Comparison of ENCODE assay signal across 23 cellular contexts in genomic region chr19:29449371-29449770, GRCh38.
"Had no signal": no experiment of that assay in that cellular context is flagged by ENCODE, and none has a peak within 500 bp of the region (broad histone marks: within the 10 kb centered on the region; RNA-seq: fewer than 3 reads in every experiment).

No MANE protein-coding gene starts in this region.

- H3K9me3 Mint-ChIP-seq: natural killer cell treated with Interleukin-12 subunit alpha and Interleukin-12 subunit beta and Interleukin-15 and Interleukin-18, amount 100 ng/mL, for 72 hours; neural progenitor cell had no signal

- H3K27me3 ChIP-seq: neural progenitor cell, uterus had no signal

- DNase-seq: cortex of kidney; dorsolateral prefrontal cortex; effector memory CD4-positive, alpha-beta T cell; esophagus squamous epithelium; foreskin fibroblast; glutamatergic neuron; left ventricle myocardium inferior; lower lobe of right lung; mesenchymal stem cell; midbrain; nucleus accumbens; sigmoid colon; stimulated activated CD4-positive, alpha-beta T cell treated with anti-CD3 and anti-CD28 coated beads, Interleukin-2, amount 100 ng/mL, for 24 hours; stimulated activated naive CD4-positive, alpha-beta T cell; trophoblast cell; uterus had no signal

- H3K4me3 Mint-ChIP-seq: natural killer cell treated with Interleukin-12 subunit alpha and Interleukin-12 subunit beta and Interleukin-15 and Interleukin-18, amount 100 ng/mL, for 72 hours; neural progenitor cell had no signal

- ATAC-seq: gastroesophageal sphincter; lower lobe of right lung; natural killer cell treated with Interleukin-12 subunit alpha and Interleukin-12 subunit beta and Interleukin-15 and Interleukin-18, amount 100 ng/mL, for 72 hours had no signal

- FAIRE-seq: keratinocyte had no signal

- H3K4me1 Mint-ChIP-seq: neural progenitor cell had no signal

- H3K27ac ChIP-seq: dorsolateral prefrontal cortex, epithelial cell of prostate, esophagus squamous epithelium, gastroesophageal sphincter, left ventricle myocardium inferior, lower lobe of right lung, neural progenitor cell, parathyroid adenoma, sigmoid colon, skin epidermis, uterus had no signal

- H3K36me3 Mint-ChIP-seq: natural killer cell treated with Interleukin-12 subunit alpha and Interleukin-12 subunit beta and Interleukin-15 and Interleukin-18, amount 100 ng/mL, for 72 hours; neural progenitor cell had no signal

- H3K4me1 ChIP-seq: esophagus squamous epithelium, gastroesophageal sphincter, left ventricle myocardium inferior, lower lobe of right lung, neural progenitor cell, parathyroid adenoma, sigmoid colon, uterus had no signal

- H3K36me3 ChIP-seq: esophagus squamous epithelium, gastroesophageal sphincter, left ventricle myocardium inferior, lower lobe of right lung, neural progenitor cell, sigmoid colon, uterus had no signal

- H3K9ac ChIP-seq: neural progenitor cell, parathyroid adenoma had no signal

- H3K4me2 ChIP-seq: neural progenitor cell had no signal

- H3K4me3 ChIP-seq: dorsolateral prefrontal cortex, esophagus squamous epithelium, gastroesophageal sphincter, left ventricle myocardium inferior, lower lobe of right lung, neural progenitor cell, sigmoid colon, skin epidermis, uterus had no signal

- H3K9me3 ChIP-seq: esophagus squamous epithelium, gastroesophageal sphincter, left ventricle myocardium inferior, lower lobe of right lung, sigmoid colon, uterus had no signal

- H3K27ac Mint-ChIP-seq: natural killer cell treated with Interleukin-12 subunit alpha and Interleukin-12 subunit beta and Interleukin-15 and Interleukin-18, amount 100 ng/mL, for 72 hours; neural progenitor cell had no signal
